1 cellular context compared by ENCODE assay signal in the genomic region with DNA sequence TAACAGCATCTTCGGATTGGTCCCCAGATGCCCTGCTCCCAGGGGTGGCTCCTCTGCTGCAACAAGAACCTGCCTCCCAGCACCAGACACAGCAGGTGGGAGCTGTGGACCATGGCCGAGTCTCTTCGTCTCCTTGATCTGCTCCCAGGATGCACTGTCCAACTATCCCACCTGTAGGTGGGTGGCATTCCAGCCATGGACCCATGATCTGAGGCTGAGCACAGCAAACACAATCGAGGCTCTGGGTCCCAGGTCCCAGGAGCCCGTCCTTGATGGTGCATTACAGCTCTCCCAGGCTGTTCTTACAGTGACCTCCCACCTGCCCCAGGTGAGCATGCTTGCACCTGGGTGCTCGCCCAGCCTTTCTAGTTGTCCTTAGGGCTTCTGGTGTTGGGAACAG.
TF ChIP-seq lines count a peak whose summit lies in the region.

No MANE protein-coding gene starts in this region.

TF ChIP-seq in K562, 482 proteins besides CTCF, POLR2A, EP300 and RAD21:
- TF ChIP-seq TAF9B (IDR thresholded peaks at IDR 0.05; ENCODE audit: partially characterized antibody), result no peak
TF ChIP-seq in K562: peak in this region for 0.
